Comparison of ENCODE assay signal across 25 cellular contexts in the genomic region with DNA sequence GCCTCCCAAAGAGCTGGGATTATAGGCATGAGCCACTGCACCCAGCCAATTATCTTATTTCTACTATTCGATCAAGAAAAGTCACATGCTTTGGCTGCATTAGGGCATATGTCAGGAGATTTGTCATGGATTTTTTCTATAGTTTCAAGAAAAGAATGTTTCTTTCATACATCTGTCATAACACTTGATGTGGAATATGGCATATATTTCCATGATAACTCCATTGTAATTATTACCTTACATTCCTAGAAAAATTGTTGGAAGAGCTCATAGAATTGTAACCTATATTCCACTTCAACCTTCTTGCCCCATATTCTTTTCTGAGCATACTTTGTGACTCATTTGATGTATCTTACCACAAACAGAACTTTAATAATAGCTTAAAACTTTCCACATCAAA.
"Had no signal": no experiment of that assay in that cellular context is flagged by ENCODE, and none has a peak within 500 bp of the region (broad histone marks: within the 10 kb centered on the region; RNA-seq: fewer than 3 reads in every experiment).

No MANE protein-coding gene starts in this region.

- H3K36me3 ChIP-seq: left lung, lower lobe of right lung, ovary, right atrium auricular region, right lobe of liver, tibial nerve, uterus had no signal

- FAIRE-seq: islet of Langerhans, kidney had no signal

- H3K27ac ChIP-seq: left lung, lower lobe of right lung, ovary, right atrium auricular region, right lobe of liver, tibial nerve, uterus had no signal

- H3K27me3 ChIP-seq: left lung, ovary, right atrium auricular region, right lobe of liver, tibial nerve, uterus had no signal

- DNase-seq: hypothalamus; immature natural killer cell; kidney; left colon; left lung; lower lobe of right lung; mesendoderm; naive B cell; natural killer cell; nephron progenitor cell; ovary; right lobe of liver; stimulated activated CD4-positive, alpha-beta T cell treated with anti-CD3 and anti-CD28 coated beads, Interleukin-1b, Interleukin-23, amount 100 ng/mL, for 48 hours; stimulated activated CD4-positive, alpha-beta T cell treated with anti-CD3 and anti-CD28 coated beads, Interleukin-2, amount 100 ng/mL, for 48 hours; stimulated activated CD4-positive, alpha-beta T cell treated with anti-CD3 and anti-CD28 coated beads, Interleukin-4, amount 100 ng/mL, for 4 hours; stimulated activated CD8-positive, alpha-beta memory T cell treated with anti-CD3 and anti-CD28 coated beads, Interleukin-4, amount 100 ng/mL, for 48 hours; stimulated activated naive CD4-positive, alpha-beta T cell treated with Interleukin-2 at 50 U/mL for 16 hours; stimulated activated naive CD8-positive, alpha-beta T cell treated with anti-CD3 and anti-CD28 coated beads, Interleukin-15, amount 100 ng/mL, for 72 hours; substantia nigra; uterus had no signal

- H3K4me1 ChIP-seq: left lung, lower lobe of right lung, right atrium auricular region, right lobe of liver, tibial nerve, uterus had no signal

- H3K9me3 ChIP-seq: lower lobe of right lung, right atrium auricular region, right lobe of liver, tibial nerve, uterus had no signal

- H3K4me3 ChIP-seq: left lung, lower lobe of right lung, ovary, right atrium auricular region, right lobe of liver, smooth muscle cell, tibial nerve, uterus had no signal

- ATAC-seq: left colon; left lung; lower lobe of right lung; natural killer cell; right lobe of liver; stimulated activated memory B cell treated with anti-CD40 and anti-IgM and Interleukin-4, amounts not matched to agents 10 μg/mL and 1 μg/mL and 100 μg/mL, for 72 hours; stimulated activated naive CD8-positive, alpha-beta T cell treated with anti-CD3 and anti-CD28 coated beads, Interleukin-15, amount 100 ng/mL, for 72 hours had no signal
